Comparison of ENCODE assay signal across 8 cellular contexts in the genomic region with DNA sequence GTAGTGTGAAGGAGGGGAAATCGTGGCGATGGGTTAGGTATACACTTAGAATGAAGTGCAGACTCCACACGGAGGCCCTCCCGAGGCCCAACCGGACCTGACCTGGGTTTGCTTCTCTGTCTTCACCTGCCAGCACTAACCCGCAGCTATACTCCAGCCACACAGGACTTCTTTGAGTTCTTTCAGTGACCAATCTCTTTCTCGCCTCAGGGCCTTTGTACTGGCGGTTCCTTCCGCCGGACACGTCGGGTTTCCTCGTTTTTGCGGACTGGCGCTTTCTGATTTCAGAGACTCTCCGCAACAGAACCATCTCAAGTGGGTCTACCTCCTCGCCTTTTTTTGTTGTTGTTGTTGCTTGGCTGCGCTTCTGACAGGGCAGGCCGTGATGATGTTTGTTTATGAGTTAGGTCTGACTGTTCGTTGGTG. TPM values are rescaled to one million over a fixed set of nuclear protein-coding genes. Genes with fewer than 3 reads are reported as not detected.
DNase-seq lines count a peak whose midpoint lies in the region; TF ChIP-seq lines count a peak whose summit lies in the region.

A gene with protein sequence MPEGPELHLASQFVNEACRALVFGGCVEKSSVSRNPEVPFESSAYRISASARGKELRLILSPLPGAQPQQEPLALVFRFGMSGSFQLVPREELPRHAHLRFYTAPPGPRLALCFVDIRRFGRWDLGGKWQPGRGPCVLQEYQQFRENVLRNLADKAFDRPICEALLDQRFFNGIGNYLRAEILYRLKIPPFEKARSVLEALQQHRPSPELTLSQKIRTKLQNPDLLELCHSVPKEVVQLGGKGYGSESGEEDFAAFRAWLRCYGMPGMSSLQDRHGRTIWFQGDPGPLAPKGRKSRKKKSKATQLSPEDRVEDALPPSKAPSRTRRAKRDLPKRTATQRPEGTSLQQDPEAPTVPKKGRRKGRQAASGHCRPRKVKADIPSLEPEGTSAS (plus strand): TSS at position 244 of the 426 bp plus-strand sequence. CDS start 1,867 bp downstream, outside the sequence.

- H3K27ac ChIP-seq in SJCRH30, result no peak within 1 kb of the TSS
- peak within 1 kb of the TSS; percentile 67 to 80 (median 76) for H3K27ac ChIP-seq in esophagus muscularis mucosa (replicated peaks in 1 of 4)

- TF ChIP-seq EP300 in esophagus muscularis mucosa (IDR thresholded peaks at IDR 0.05), result no peak

- peaks cover 11% of the 10 kb centered on the region for H3K4me1 Mint-ChIP-seq in neural crest cell

- no peaks in the 10 kb centered on the region for H3K36me3 ChIP-seq in SJCRH30
- H3K36me3 ChIP-seq in esophagus muscularis mucosa, result no peaks in the 10 kb centered on the region

- intact Hi-C loops in esophagus muscularis mucosa (cut with DNase I), result no loop called here

- no peak for TF ChIP-seq POLR2A in esophagus muscularis mucosa (IDR thresholded peaks at IDR 0.05; ENCODE audit: low read depth)

- DNase-seq in GM12864 (ENCODE audit: low read depth), result no peak
- DNase-seq in SJCRH30, result no peak
- DNase-seq in esophagus muscularis mucosa (ENCODE audit: extremely low spot score), result no peak
- DNase-seq in neural crest cell (ENCODE audit: low read depth, low spot score), result no peak
- no peak for DNase-seq in ecto neural progenitor cell (ENCODE audit: low spot score)
- no peak for DNase-seq in pons (ENCODE audit: low spot score)
- no peak for DNase-seq in islet precursor cell
- no peak for DNase-seq in GM10266 (ENCODE audit: extremely low spot score)

- H3K36me3 Mint-ChIP-seq in neural crest cell (ENCODE audit: low read depth), result no peaks in the 10 kb centered on the region

- no peaks in the 10 kb centered on the region for H3K9me3 Mint-ChIP-seq in neural crest cell

- no peak within 1 kb of the TSS for H3K27ac Mint-ChIP-seq in neural crest cell (ENCODE audit: unreplicated experiment)

- no peaks in the 10 kb centered on the region; the same call in 1 of the 2 replicates for H3K27me3 ChIP-seq in SJCRH30
- H3K27me3 ChIP-seq in esophagus muscularis mucosa, result no peaks in the 10 kb centered on the region

- H3K4me3 Mint-ChIP-seq in neural crest cell, result peak within 1 kb of the TSS; percentile 89

- H3K4me1 ChIP-seq in SJCRH30 (peaks cover 2% of the 10 kb centered on the region; the same call in 1 of the 2 replicates), esophagus muscularis mucosa (peaks cover 11 to 35% (median 31%) of the 10 kb centered on the region in 4 donors)

- WGBS in esophagus muscularis mucosa, result 47% methylated on average over 20 of the region's 20 CpGs

- H3K9me3 ChIP-seq in SJCRH30 (replicated peaks), result no peaks in the 10 kb centered on the region
- no peaks in the 10 kb centered on the region for H3K9me3 ChIP-seq in esophagus muscularis mucosa

- peaks cover 26% of the 10 kb centered on the region for H3K27me3 Mint-ChIP-seq in neural crest cell (ENCODE audit: low read depth)

- H3K4me3 ChIP-seq in GM12864 (ENCODE audit: low read depth, low read length) (peak within 1 kb of the TSS; percentile 51), SJCRH30 (peak within 1 kb of the TSS; percentile 55), esophagus muscularis mucosa (peak within 1 kb of the TSS; percentile 88 to 97 (median 92))

- TF ChIP-seq CTCF in GM12864 (IDR thresholded peaks at IDR 0.05; ENCODE audit: low read depth, low read length, missing control alignments) (no peak), esophagus muscularis mucosa (IDR thresholded peaks at IDR 0.05) (no peak), neural crest cell (conservative IDR thresholded peaks at IDR 0.05) (no peak), GM10266 (IDR thresholded peaks at IDR 0.05; ENCODE audit: control insufficient read depth, insufficient read depth, low read depth, missing control alignments) (no peak)

RNA-seq across cellular contexts. Expression of the gene that starts here (rescaled TPM):
- 1.5 and 2.0 TPM in 2 replicates for total RNA-seq in SJCRH30 (2014; rRNA removed; shearing (Covaris generic))
- total RNA-seq in esophagus muscularis mucosa, result 10 to 100 TPM; 14.1 to 37.0 (median 15.7) TPM
- total RNA-seq in neural crest cell, result 18.4 and 20.4 TPM in 2 replicates
